In genomic region chr17:21280081-21280518, GRCh38 we compare ENCODE assay signal across 8 cellular contexts. TPM values are rescaled to one million over a fixed set of nuclear protein-coding genes. Genes with fewer than 3 reads are reported as not detected.
DNase-seq lines count a peak whose midpoint lies in the region; ATAC-seq and TF ChIP-seq lines count a peak whose summit lies in the region.

No MANE protein-coding gene starts in this region.

- H3K4me2 ChIP-seq in hepatocyte: no peak overlapping the region
- H3K4me2 ChIP-seq in smooth muscle cell: no peak overlapping the region

- H3K9me3 ChIP-seq in hepatocyte (ENCODE audit: low read depth) (no peaks in the 10 kb centered on the region), smooth muscle cell (replicated peaks; ENCODE audit: low read depth) (no peaks in the 10 kb centered on the region)

- H3K9me3 Mint-ChIP-seq in HFFc6: no peaks in the 10 kb centered on the region

- peaks cover under 1% of the 10 kb centered on the region for H3K36me3 Mint-ChIP-seq in HFFc6 (ENCODE audit: low read depth)

- H3K27me3 ChIP-seq in hepatocyte: no peaks in the 10 kb centered on the region
- H3K27me3 ChIP-seq in smooth muscle cell (ENCODE audit: low read depth): no peaks in the 10 kb centered on the region

- ATAC-seq in HG03521 (IDR thresholded peaks at IDR 0.05; ENCODE audit: unreplicated experiment): no peak

- H3K36me3 ChIP-seq in hepatocyte (replicated peaks; ENCODE audit: insufficient read depth, low read depth) (no peaks in the 10 kb centered on the region), smooth muscle cell (ENCODE audit: low read depth) (no peaks in the 10 kb centered on the region)

- H3K79me2 ChIP-seq in hepatocyte (peaks cover 3% of the 10 kb centered on the region), smooth muscle cell (ENCODE audit: low read depth) (peaks cover 5% of the 10 kb centered on the region)

- H3K27ac ChIP-seq in hepatocyte (no peak overlapping the region), smooth muscle cell (ENCODE audit: low read depth) (no peak overlapping the region)

- DNase-seq in GDM1 (lab: John Stamatoyannopoulos, UW): peak; percentile 77
- DNase-seq in HFFc6: peak; percentile 78
- DNase-seq in NCI-H1930 (lab: John Stamatoyannopoulos, UW): peak; percentile 36 to 71
- peak; percentile 73 for DNase-seq in T1000 (lab: John Stamatoyannopoulos, UW)
- peak in 51 of 56 donors; percentile 27 to 88 (median 64) for DNase-seq in amygdala (lab: John Stamatoyannopoulos, UW)
- peak; percentile 91 for DNase-seq in hepatocyte (ENCODE audit: low spot score)
- DNase-seq in smooth muscle cell (lab: John Stamatoyannopoulos, UW; ENCODE audit: unreplicated experiment): peak; percentile 72

- H3K4me3 Mint-ChIP-seq in HFFc6: no peak overlapping the region

- H3F3A ChIP-seq in smooth muscle cell (ENCODE audit: low read depth): no peaks in the 10 kb centered on the region

- H3K27me3 Mint-ChIP-seq in HFFc6 (ENCODE audit: insufficient read depth): peaks cover 2% of the 10 kb centered on the region

- 33% methylated on average over 10 of the region's 10 CpGs for WGBS in hepatocyte (ENCODE audit: low lambda C conversion rate, missing lambda C conversion rate)
- WGBS in smooth muscle cell (ENCODE audit: low lambda C conversion rate): 29% methylated on average over 10 of the region's 10 CpGs

- TF ChIP-seq CTCF in HFFc6 (IDR thresholded peaks at IDR 0.05): peak; percentile 99
- TF ChIP-seq CTCF in hepatocyte (IDR thresholded peaks at IDR 0.05; ENCODE audit: poor library complexity): peak; percentile 91
- TF ChIP-seq CTCF in smooth muscle cell (IDR thresholded peaks at IDR 0.05; ENCODE audit: borderline replicate concordance, insufficient read depth, poor library complexity, severe bottlenecking): peak; percentile 96

- H3K4me1 ChIP-seq in hepatocyte (ENCODE audit: insufficient read depth) (peaks cover 4% of the 10 kb centered on the region), smooth muscle cell (ENCODE audit: low read depth) (no peaks in the 10 kb centered on the region)

- H4K20me1 ChIP-seq in hepatocyte (ENCODE audit: insufficient read depth, poor library complexity, severe bottlenecking): no peaks in the 10 kb centered on the region
- H4K20me1 ChIP-seq in smooth muscle cell (ENCODE audit: low read depth): peaks cover 3% of the 10 kb centered on the region

- no peak overlapping the region for H3K4me3 ChIP-seq in hepatocyte
- H3K4me3 ChIP-seq in smooth muscle cell: no peak overlapping the region

- H3K27ac Mint-ChIP-seq in HFFc6: peak overlapping the region; percentile 42

- no peak overlapping the region for H2AFZ ChIP-seq in hepatocyte
- H2AFZ ChIP-seq in smooth muscle cell (ENCODE audit: low read depth): no peak overlapping the region

- H3K4me1 Mint-ChIP-seq in HFFc6 (ENCODE audit: low read depth): peaks cover 58% of the 10 kb centered on the region

- no peaks in the 10 kb centered on the region for H3K9me2 ChIP-seq in hepatocyte (replicated peaks; ENCODE audit: insufficient read depth)

- H3K9ac ChIP-seq in smooth muscle cell (ENCODE audit: low read depth): no peak overlapping the region

RNA-seq across cellular contexts. Expression of gene MAP2K3, which starts 4.4 kb away (rescaled TPM):
- total RNA-seq in HFFc6 (2021; fragmentation: NEBNext Ultra II Directional; extraction: Animal tissue kit (Norgen Biotek cat#: 25700)): 100 to 1,000 TPM; 177 to 221 (median 184) TPM
- total RNA-seq in hepatocyte: 16.1 and 21.8 TPM in 2 replicates
- 58.4 and 62.4 TPM in 2 replicates for polyA plus RNA-seq in hepatocyte
- 14.2 and 14.8 TPM in 2 replicates for total RNA-seq in smooth muscle cell
- polyA plus RNA-seq in smooth muscle cell: 53.8 and 58.4 TPM in 2 replicates

RNA-seq across cellular contexts. Expression of gene NATD1, which starts 26.9 kb away (rescaled TPM):
- 1 to 10 TPM; 3.7 to 7.9 (median 4.1) TPM for total RNA-seq in HFFc6 (2021; fragmentation: NEBNext Ultra II Directional; extraction: Animal tissue kit (Norgen Biotek cat#: 25700))
- 5.0 and 5.4 TPM in 2 replicates for total RNA-seq in hepatocyte
- 4.8 and 6.7 TPM in 2 replicates for polyA plus RNA-seq in hepatocyte
- total RNA-seq in smooth muscle cell: 2.2 and 3.4 TPM in 2 replicates
- polyA plus RNA-seq in smooth muscle cell: 2.7 and 4.3 TPM in 2 replicates
